ENCODE assay signal across 33 cellular contexts in genomic region chr7:113412410-113412809, GRCh38.
"Had no signal": no experiment of that assay in that cellular context is flagged by ENCODE, and none has a peak within 500 bp of the region (broad histone marks: within the 10 kb centered on the region; RNA-seq: fewer than 3 reads in every experiment).

No MANE protein-coding gene starts in this region.

- H3K9me3 ChIP-seq: adrenal gland had no signal

- H3K36me3 ChIP-seq: adrenal gland, cardiac muscle cell, WERI-Rb-1 had no signal

- H3K4me1 ChIP-seq: adrenal gland had no signal

- H3K4me3 ChIP-seq: adrenal gland, cardiac muscle cell had no signal

- DNase-seq: activated CD4-positive, alpha-beta memory T cell treated with anti-CD3 and anti-CD28 coated beads for 36 hours; activated CD4-positive, alpha-beta T cell treated with anti-CD3 and anti-CD28 coated beads for 4 hours; activated CD4-positive, alpha-beta T cell treated with anti-CD3 and anti-CD28 coated beads, Interleukin-2, amount 10 ng/mL, durations not matched to agents 24 days and 14 days; activated CD4-positive, alpha-beta T cell treated with anti-CD3 and anti-CD28 coated beads, Interleukin-2, amount 50 U/mL, for 1 hour; activated CD4-positive, alpha-beta T cell treated with anti-CD3 and anti-CD28 coated beads, Interleukin-2, amount 50 U/mL, for 4 hours; activated CD4-positive, CD25-positive, alpha-beta regulatory T cell treated with anti-CD3 and anti-CD28 coated beads, Interleukin-2, amount 50 U/mL, for 72 hours; activated CD8-positive, alpha-beta memory T cell treated with anti-CD3 and anti-CD28 coated beads, Interleukin-2, amount 50 U/mL, for 4 hours; activated CD8-positive, alpha-beta T cell treated with anti-CD3 and anti-CD28 coated beads for 36 hours; activated effector memory CD4-positive, alpha-beta T cell treated with anti-CD3 and anti-CD28 coated beads, Interleukin-2, amount 50 U/mL, for 16 hours; activated gamma-delta T cell treated with Interleukin-2 at 50 U/mL for 16 hours; activated naive CD4-positive, alpha-beta T cell; activated naive CD4-positive, alpha-beta T cell treated with anti-CD3 and anti-CD28 coated beads for 36 hours; activated naive CD4-positive, alpha-beta T cell treated with anti-CD3 and anti-CD28 coated beads, Interleukin-2, amount 50 U/mL, for 16 hours; activated naive CD8-positive, alpha-beta T cell treated with anti-CD3 and anti-CD28 coated beads for 36 hours; activated T-cell treated with anti-CD3 and anti-CD28 coated beads for 4 hours; activated T-cell treated with anti-CD3 and anti-CD28 coated beads, Interleukin-2, amount 50 U/mL, for 1 hour; activated T-cell treated with anti-CD3 and anti-CD28 coated beads, Interleukin-2, amount 50 U/mL, for 4 hours; activated T-cell treated with anti-CD3 and anti-CD28 coated beads, Interleukin-2, amount 50 U/mL, for 72 hours; adrenal gland; amniotic stem cell; aorta; caudate nucleus; cerebellar nuclear complex; T-helper 1 cell; T-helper 2 cell; T-helper 9 cell; WERI-Rb-1 had no signal

- FAIRE-seq: bronchial epithelial cell, TTC549 had no signal

- ATAC-seq: activated CD8-positive, alpha-beta T cell treated with anti-CD3 and anti-CD28 coated beads for 36 hours; activated naive CD4-positive, alpha-beta T cell treated with anti-CD3 and anti-CD28 coated beads, Interleukin-2, amount 50 U/mL, for 72 hours; activated T-cell treated with anti-CD3 and anti-CD28 coated beads, Interleukin-2, amount 50 U/mL, for 4 hours; activated T-cell treated with anti-CD3 and anti-CD28 coated beads, Interleukin-2, amount 50 U/mL, for 72 hours; activated T-helper 17 cell treated with anti-CD3 and anti-CD28 coated beads, Interleukin-2, amount 50 U/mL, for 72 hours; WTC11 had no signal

- H3K27ac ChIP-seq: adrenal gland, cardiac muscle cell, WERI-Rb-1 had no signal

- H3K27me3 ChIP-seq: adrenal gland, cardiac muscle cell had no signal
